10 cellular contexts compared by ENCODE assay signal in the genomic region with DNA sequence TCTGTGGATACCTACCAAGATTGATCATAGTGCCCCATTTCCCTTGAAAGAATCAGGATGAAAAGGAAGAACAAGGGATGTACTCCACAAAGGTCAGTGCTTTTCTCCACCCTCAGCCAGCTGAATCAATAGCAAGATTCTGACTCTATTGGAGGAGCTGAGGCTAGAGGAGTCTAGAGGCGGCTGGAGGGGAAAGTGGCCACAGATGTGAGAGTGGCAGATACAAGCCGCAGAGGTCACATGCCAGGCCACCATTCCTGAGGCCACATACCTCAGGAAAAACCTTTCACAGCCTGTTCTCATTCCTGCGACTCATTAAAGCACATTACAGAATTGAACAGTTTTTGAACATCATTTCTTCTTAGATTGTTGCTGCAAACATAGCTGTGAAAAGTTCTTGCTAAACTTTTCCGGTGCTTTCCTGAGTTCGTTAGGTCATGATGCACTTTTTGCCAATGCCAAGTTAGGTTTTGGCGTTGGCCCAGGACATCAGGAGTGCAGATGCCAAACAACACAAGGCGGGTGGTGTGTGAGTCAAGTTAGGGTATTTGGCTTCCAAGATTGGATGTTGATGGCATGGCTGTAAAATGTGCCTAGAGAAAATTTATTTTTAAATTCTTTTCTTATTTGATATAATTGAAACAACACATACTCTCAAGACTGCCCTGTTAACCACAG.
DNase-seq lines count a peak whose midpoint lies in the region; ATAC-seq and TF ChIP-seq lines count a peak whose summit lies in the region.
"Had no signal": no experiment of that assay in that cellular context is flagged by ENCODE, and none has a peak within 500 bp of the region (broad histone marks: within the 10 kb centered on the region; RNA-seq: fewer than 3 reads in every experiment).

No MANE protein-coding gene starts in this region.

- H3K9me3 ChIP-seq in osteoblast (ENCODE audit: low read depth, low read length) = no peaks in the 10 kb centered on the region

- ATAC-seq in HG02870 (IDR thresholded peaks at IDR 0.05; ENCODE audit: unreplicated experiment) (no peak), HG02885 (IDR thresholded peaks at IDR 0.05; ENCODE audit: poor library complexity, unreplicated experiment) (no peak)

- DNase-seq in AG09309 (ENCODE audit: low read depth) (peak; percentile 21), RPMI8226 (peak; percentile 10), epithelial cell of proximal tubule (ENCODE audit: low read depth) (peak; percentile 87), osteoblast (ENCODE audit: insufficient read length, low spot score, missing footprints) (peak; percentile 85), hippocampal formation (lab: John Stamatoyannopoulos, UW) (no peak)
- DNase-seq in effector CD4-positive, alpha-beta T cell = no peak
- DNase-seq: activated CD4-positive, alpha-beta T cell treated with anti-CD3 and anti-CD28 coated beads for 4 hours; SHP77 had no signal

- TF ChIP-seq CTCF in AG09309 (IDR thresholded peaks at IDR 0.05; ENCODE audit: control insufficient read depth, insufficient read depth, low read depth, low read length, missing control alignments) = no peak
- no peak for TF ChIP-seq CTCF in epithelial cell of proximal tubule (conservative IDR thresholded peaks at IDR 0.05; ENCODE audit: low read depth, low read length)
- no peak for TF ChIP-seq CTCF in osteoblast (IDR thresholded peaks at IDR 0.05; ENCODE audit: extremely low read depth, low read depth, low read length)

- peaks cover 10% of the 10 kb centered on the region for H3K4me1 ChIP-seq in osteoblast (ENCODE audit: insufficient read depth, low read length)

- H3K79me2 ChIP-seq in osteoblast (ENCODE audit: insufficient read depth, low read length) = no peaks in the 10 kb centered on the region

- H3K27me3 ChIP-seq in osteoblast (ENCODE audit: insufficient read depth, low read length) = no peaks in the 10 kb centered on the region

- H3K4me2 ChIP-seq in osteoblast (ENCODE audit: insufficient read depth, low read length) = peak overlapping the region; percentile 40

- H3K4me3 ChIP-seq in AG09309 (ENCODE audit: control insufficient read depth, low read depth, low read length) (no peak overlapping the region), epithelial cell of proximal tubule (ENCODE audit: low read depth, low read length) (no peak overlapping the region), osteoblast (ENCODE audit: insufficient read depth, low read length) (no peak overlapping the region)

- no peak overlapping the region for H3K27ac ChIP-seq in osteoblast (ENCODE audit: low read depth, low read length)

- H4K20me1 ChIP-seq in osteoblast (ENCODE audit: insufficient read depth, low read length) = no peaks in the 10 kb centered on the region

- no peak overlapping the region for H2AFZ ChIP-seq in osteoblast (ENCODE audit: low read length)

- no peaks in the 10 kb centered on the region for H3K36me3 ChIP-seq in osteoblast (ENCODE audit: insufficient read depth, low read length)

Comparison
In these comparisons a context has a peak if more than half of its experiments do, and no peak if none do; other contexts are left out.
1. DNase-seq: peak in AG09309 (single experiment), RPMI8226 (single experiment), epithelial cell of proximal tubule (single experiment) and osteoblast (single experiment); none in hippocampal formation (0 of 2) and effector CD4-positive, alpha-beta T cell (single experiment).